ENCODE assay signal across 1 cellular context in the genomic region with DNA sequence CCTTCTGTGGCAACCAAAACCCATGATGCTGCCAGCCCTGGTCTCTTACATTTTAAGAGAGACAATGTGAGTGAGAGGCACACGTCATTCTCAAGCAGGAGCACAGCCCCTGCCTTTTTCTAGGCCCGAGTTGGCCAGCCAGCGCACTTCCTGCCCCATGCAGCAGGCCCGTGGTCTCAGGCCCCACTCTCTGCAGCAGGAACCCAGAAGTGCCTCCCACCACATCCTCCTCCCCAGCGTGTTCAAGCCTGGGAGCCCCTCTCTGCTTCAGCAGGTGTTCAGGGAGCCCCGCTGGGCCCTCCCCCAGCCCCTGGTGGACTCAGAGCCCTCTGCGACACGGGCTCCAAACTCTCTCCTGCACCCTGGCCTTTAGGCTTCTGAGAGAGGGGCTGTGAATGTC.
TF ChIP-seq lines count a peak whose summit lies in the region.

No MANE protein-coding gene starts in this region.

TF ChIP-seq in HepG2, 621 proteins besides CTCF, POLR2A, EP300 and RAD21:
- TF ChIP-seq ZSCAN21 (CRISPR knock-in tag; IDR thresholded peaks at IDR 0.05; ENCODE audit: borderline replicate concordance), result no peak
- TF ChIP-seq, protein P1, sequence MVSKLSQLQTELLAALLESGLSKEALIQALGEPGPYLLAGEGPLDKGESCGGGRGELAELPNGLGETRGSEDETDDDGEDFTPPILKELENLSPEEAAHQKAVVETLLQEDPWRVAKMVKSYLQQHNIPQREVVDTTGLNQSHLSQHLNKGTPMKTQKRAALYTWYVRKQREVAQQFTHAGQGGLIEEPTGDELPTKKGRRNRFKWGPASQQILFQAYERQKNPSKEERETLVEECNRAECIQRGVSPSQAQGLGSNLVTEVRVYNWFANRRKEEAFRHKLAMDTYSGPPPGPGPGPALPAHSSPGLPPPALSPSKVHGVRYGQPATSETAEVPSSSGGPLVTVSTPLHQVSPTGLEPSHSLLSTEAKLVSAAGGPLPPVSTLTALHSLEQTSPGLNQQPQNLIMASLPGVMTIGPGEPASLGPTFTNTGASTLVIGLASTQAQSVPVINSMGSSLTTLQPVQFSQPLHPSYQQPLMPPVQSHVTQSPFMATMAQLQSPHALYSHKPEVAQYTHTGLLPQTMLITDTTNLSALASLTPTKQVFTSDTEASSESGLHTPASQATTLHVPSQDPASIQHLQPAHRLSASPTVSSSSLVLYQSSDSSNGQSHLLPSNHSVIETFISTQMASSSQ (IDR thresholded peaks at IDR 0.05; ENCODE audit: low read depth), result no peak
- TF ChIP-seq, protein P1 (CRISPR knock-in tag; IDR thresholded peaks at IDR 0.05; ENCODE audit: borderline replicate concordance), result no peak
- no peak for TF ChIP-seq ZNF776 (CRISPR knock-in tag; IDR thresholded peaks at IDR 0.05)
